24 cellular contexts compared by ENCODE assay signal in genomic region chr17:3553419-3554401, GRCh38. TPM values are rescaled to one million over a fixed set of nuclear protein-coding genes. Genes with fewer than 3 reads are reported as not detected.
A peak's percentile ranks its signal among the peaks of the same experiment; 100 is the strongest.
DNase-seq lines count a peak whose midpoint lies in the region; ATAC-seq, FAIRE-seq and TF ChIP-seq lines count a peak whose summit lies in the region.
"Had no signal": no experiment of that assay in that cellular context is flagged by ENCODE, and none has a peak within 500 bp of the region (broad histone marks: within the 10 kb centered on the region; RNA-seq: fewer than 3 reads in every experiment).

No MANE protein-coding gene starts in this region.

- no peaks in the 10 kb centered on the region for H3K4me1 ChIP-seq in osteoblast (ENCODE audit: insufficient read depth, low read length)

- intact Hi-C loops in Right ventricle myocardium inferior (cut with DNase I) (no loop called here), cardiac septum (cut with DNase I) (no loop called here)

- no peak overlapping the region for H3K4me2 ChIP-seq in osteoblast (ENCODE audit: insufficient read depth, low read length)
- H3K4me2 ChIP-seq: BLaER1, GM23338 had no signal

- H3K27ac ChIP-seq in osteoblast (ENCODE audit: low read depth, low read length) = no peak overlapping the region
- H3K27ac ChIP-seq: BLaER1, SJSA1 had no signal

- TF ChIP-seq CTCF in bronchial epithelial cell (IDR thresholded peaks at IDR 0.05; ENCODE audit: insufficient read depth, low read length, severe bottlenecking) (no peak), osteoblast (IDR thresholded peaks at IDR 0.05; ENCODE audit: extremely low read depth, low read depth, low read length) (no peak)

- no peak overlapping the region for H3K4me3 ChIP-seq in H7 (ENCODE audit: insufficient read depth, low read depth, low read length)
- H3K4me3 ChIP-seq in bronchial epithelial cell (ENCODE audit: low read depth, low read length) = no peak overlapping the region
- no peak overlapping the region for H3K4me3 ChIP-seq in osteoblast (ENCODE audit: insufficient read depth, low read length)
- H3K4me3 ChIP-seq: BLaER1, GM23338, SJSA1 had no signal

- no peaks in the 10 kb centered on the region for H3K79me2 ChIP-seq in osteoblast (ENCODE audit: insufficient read depth, low read length)

- peak; percentile 22 for ATAC-seq in Right ventricle myocardium inferior
- ATAC-seq: GM23338 had no signal

- no peaks in the 10 kb centered on the region for H3K36me3 ChIP-seq in H7 (replicated peaks; ENCODE audit: control insufficient read depth, insufficient read depth, low read length)
- no peaks in the 10 kb centered on the region for H3K36me3 ChIP-seq in bronchial epithelial cell (ENCODE audit: control insufficient read depth, insufficient read depth, low read length)
- H3K36me3 ChIP-seq in osteoblast (ENCODE audit: insufficient read depth, low read length) = no peaks in the 10 kb centered on the region
- H3K36me3 ChIP-seq: BLaER1, SJSA1 had no signal

- no peaks in the 10 kb centered on the region for H4K20me1 ChIP-seq in osteoblast (ENCODE audit: insufficient read depth, low read length)
- H4K20me1 ChIP-seq: BLaER1 had no signal

- peak; percentile 43 for FAIRE-seq in bronchial epithelial cell (lab: Jason Lieb, UNC)
- FAIRE-seq: G401.6, RCC 7860 had no signal

- DNase-seq in Right ventricle myocardium inferior (ENCODE audit: missing footprints) (no peak), cardiac septum (ENCODE audit: low spot score) (no peak), H7 (peak; percentile 32), bronchial epithelial cell (ENCODE audit: low read depth) (no peak), osteoblast (ENCODE audit: insufficient read length, low spot score, missing footprints) (peak; percentile 85), SW 1271 (lab: John Stamatoyannopoulos, UW) (no peak), GM19240 (ENCODE audit: insufficient read length, low spot score) (no peak), NCI-H345 treated with DMSO at 0.1 percent for 48 hours (lab: John Stamatoyannopoulos, UW; ENCODE audit: unreplicated experiment) (no peak)
- DNase-seq: CD4-positive, alpha-beta T cell; DMS53; HCEC 1CT; IMR-90; NCI-H1092; NCI-H1436; NCI-H187 treated with DMSO at 0.1 percent for 48 hours; NCI-H2171 treated with DMSO at 0.1 percent for 48 hours; NCI-H345; NCI-H524; NCI-H774 had no signal

- H2AFZ ChIP-seq in osteoblast (ENCODE audit: low read length) = no peak overlapping the region
- H2AFZ ChIP-seq: GM23338 had no signal

- H3K27me3 ChIP-seq in H7 (ENCODE audit: control insufficient read depth, insufficient read depth, low read length) (no peaks in the 10 kb centered on the region), bronchial epithelial cell (ENCODE audit: control insufficient read depth, insufficient read depth, low read length) (no peaks in the 10 kb centered on the region), osteoblast (ENCODE audit: insufficient read depth, low read length) (no peaks in the 10 kb centered on the region)
- H3K27me3 ChIP-seq: BLaER1, SJSA1 had no signal

- no peaks in the 10 kb centered on the region for H3K9me3 ChIP-seq in osteoblast (ENCODE audit: low read depth, low read length)
- H3K9me3 ChIP-seq: BLaER1, SJSA1 had no signal

RNA-seq across cellular contexts. Expression of gene TRPV3, which starts 3.9 kb away (rescaled TPM):
- total RNA-seq in Right ventricle myocardium inferior (0.84 TPM), cardiac septum (1.0 TPM), bronchial epithelial cell (0.79 and 1.2 TPM in 2 replicates), osteoblast (0.29 and 0.36 TPM in 2 replicates)
- total RNA-seq in H7 (2014; rRNA removed; shearing (Covaris generic)) = 0.69 and 2.5 TPM in 2 replicates
- total RNA-seq: SJSA1 had no signal

RNA-seq across cellular contexts. Expression of gene TRPV1, which starts 55.5 kb away (rescaled TPM):
- 4.1 TPM for total RNA-seq in Right ventricle myocardium inferior
- 4.8 TPM for total RNA-seq in cardiac septum
- 3.0 and 3.1 TPM in 2 replicates for total RNA-seq in H7 (2014; rRNA removed; shearing (Covaris generic))
- 1.6 and 2.0 TPM in 2 replicates for total RNA-seq in bronchial epithelial cell
- 2.4 and 2.5 TPM in 2 replicates for total RNA-seq in osteoblast

Comparison
In these comparisons a context has a peak if more than half of its experiments do, and no peak if none do; other contexts are left out.
1. DNase-seq: peak in H7 (single experiment) and osteoblast (single experiment); none in Right ventricle myocardium inferior (single experiment), cardiac septum (single experiment), bronchial epithelial cell (single experiment), SW 1271 (0 of 2), GM19240 (single experiment) and NCI-H345 treated with DMSO at 0.1 percent for 48 hours (single experiment).